Comparison of ENCODE assay signal across 24 cellular contexts in genomic region chr15:36682091-36682490, GRCh38.
A peak's percentile ranks its signal among the peaks of the same experiment; 100 is the strongest.
DNase-seq lines count a peak whose midpoint lies in the region; TF ChIP-seq lines count a peak whose summit lies in the region.
"Had no signal": no experiment of that assay in that cellular context is flagged by ENCODE, and none has a peak within 500 bp of the region (broad histone marks: within the 10 kb centered on the region; RNA-seq: fewer than 3 reads in every experiment).

No MANE protein-coding gene starts in this region.

- no peaks in the 10 kb centered on the region for H3K27me3 ChIP-seq in brain microvascular endothelial cell (replicated peaks)
- H3K27me3 ChIP-seq: adrenal gland, gastrocnemius medialis had no signal

- in situ Hi-C loops in brain microvascular endothelial cell (cut with HindIII; ENCODE audit: low pct_ligation_motif_present, low sequenced_read_pairs) = no loop called here

- H3K36me3 ChIP-seq in brain microvascular endothelial cell (replicated peaks) = no peaks in the 10 kb centered on the region
- H3K36me3 ChIP-seq: adrenal gland, gastrocnemius medialis had no signal

- no peak overlapping the region for H3K4me3 ChIP-seq in AG10803 (ENCODE audit: low read length)
- no peak overlapping the region for H3K4me3 ChIP-seq in brain microvascular endothelial cell (ENCODE audit: low read depth, low read length)
- no peak overlapping the region for H3K4me3 ChIP-seq in foreskin fibroblast (ENCODE audit: low read depth in 1 of 2, low read length in 2 of 2)
- H3K4me3 ChIP-seq: adrenal gland, gastrocnemius medialis had no signal

- DNase-seq in AG10803 (ENCODE audit: low read depth) (peak; percentile 30), Kasumi-1 (lab: John Stamatoyannopoulos, UW) (peak; percentile 20 to 44), brain microvascular endothelial cell (peak; percentile 56), foreskin fibroblast (peak; percentile 14 to 17), DMS53 treated with DMSO at 0.1 percent for 48 hours (lab: John Stamatoyannopoulos, UW; ENCODE audit: unreplicated experiment) (no peak), NCI-H1048 (lab: John Stamatoyannopoulos, UW) (no peak), NCI-H1105 (lab: John Stamatoyannopoulos, UW) (no peak)
- no peak for DNase-seq in stimulated activated naive CD4-positive, alpha-beta T cell treated with Interleukin-2 at 50 U/mL for 16 hours (lab: John Stamatoyannopoulos, UW)
- DNase-seq: 8988T; activated CD4-positive, alpha-beta T cell treated with anti-CD3 and anti-CD28 coated beads, Interleukin-2, amount 50 U/mL, for 48 hours; activated CD8-positive, alpha-beta memory T cell treated with anti-CD3 and anti-CD28 coated beads, Interleukin-2, amount 50 U/mL, for 48 hours; activated gamma-delta T cell treated with Interleukin-2 at 50 U/mL for 16 hours; DND-41; gastrocnemius medialis; kidney; NCI-H2171; NCI-H748 treated with DMSO at 0.1 percent for 48 hours; occipital lobe; SK-N-SH; small intestine; stimulated activated naive CD4-positive, alpha-beta T cell; T-helper 2 cell had no signal

- no peak for TF ChIP-seq CTCF in AG10803 (conservative IDR thresholded peaks at IDR 0.05; ENCODE audit: low read length)
- no peak for TF ChIP-seq CTCF in brain microvascular endothelial cell (IDR thresholded peaks at IDR 0.05; ENCODE audit: low read depth, low read length, missing control alignments)
- no peak for TF ChIP-seq CTCF in foreskin fibroblast (IDR thresholded peaks at IDR 0.05; ENCODE audit: low read depth, low read length)

- peak overlapping the region; percentile 17 for H3K27ac ChIP-seq in brain microvascular endothelial cell
- H3K27ac ChIP-seq: adrenal gland, gastrocnemius medialis, HL-60 had no signal

Comparison
In these comparisons a context has a peak if more than half of its experiments do, and no peak if none do; other contexts are left out.
1. DNase-seq: peak in AG10803 (single experiment), Kasumi-1 (2 of 2), brain microvascular endothelial cell (single experiment) and foreskin fibroblast (2 of 2); none in DMS53 treated with DMSO at 0.1 percent for 48 hours (single experiment), stimulated activated naive CD4-positive, alpha-beta T cell treated with Interleukin-2 at 50 U/mL for 16 hours (single experiment), NCI-H1048 (single experiment) and NCI-H1105 (single experiment).